ENCODE assay signal across 15 cellular contexts in genomic region chr5:163978897-163979296, GRCh38.
DNase-seq lines count a peak whose midpoint lies in the region; ATAC-seq lines count a peak whose summit lies in the region.
"Had no signal": no experiment of that assay in that cellular context is flagged by ENCODE, and none has a peak within 500 bp of the region (broad histone marks: within the 10 kb centered on the region; RNA-seq: fewer than 3 reads in every experiment).

No MANE protein-coding gene starts in this region.

- ATAC-seq in GM19043 (IDR thresholded peaks at IDR 0.05; ENCODE audit: low read depth, unreplicated experiment) (peak; percentile 75), HG03103 (IDR thresholded peaks at IDR 0.05; ENCODE audit: low read depth, unreplicated experiment) (peak; percentile 95), left lobe of liver (no peak), T-helper 17 cell (no peak), sciatic nerve (no peak), GM19023 (IDR thresholded peaks at IDR 0.05; ENCODE audit: unreplicated experiment) (no peak)
- ATAC-seq: activated naive CD4-positive, alpha-beta T cell treated with anti-CD3 and anti-CD28 coated beads, Interleukin-2, amount 50 U/mL, for 72 hours; right cardiac atrium had no signal

- no peak overlapping the region for H3K4me3 Mint-ChIP-seq in T-helper 17 cell
- H3K4me3 Mint-ChIP-seq: dendritic cell treated with granulocyte-macrophage colony-stimulating factor and Interleukin-4, amounts not matched to agents 40 ng/mL and 50 ng/mL, for 4 days had no signal

- H3K4me1 Mint-ChIP-seq in T-helper 17 cell: no peaks in the 10 kb centered on the region

- no peaks in the 10 kb centered on the region for H3K36me3 Mint-ChIP-seq in T-helper 17 cell (ENCODE audit: low read depth)
- H3K36me3 Mint-ChIP-seq: activated naive CD4-positive, alpha-beta T cell treated with anti-CD3 and anti-CD28 coated beads, Interleukin-2, amount 50 U/mL, for 72 hours had no signal

- H3K9me3 ChIP-seq in T-helper 17 cell (ENCODE audit: control insufficient read depth, low read length, poor library complexity, severe bottlenecking): no peaks in the 10 kb centered on the region
- H3K9me3 ChIP-seq: uterus had no signal

- DNase-seq in D341Med (ENCODE audit: low spot score) (peak; percentile 21), UCSD-AML1 (lab: John Stamatoyannopoulos, UW; ENCODE audit: unreplicated experiment) (peak; percentile 5), left lobe of liver (ENCODE audit: low spot score) (no peak), T-helper 17 cell (no peak), sciatic nerve (ENCODE audit: low spot score) (no peak)
- DNase-seq: H7, head of caudate nucleus, NCI-H187, right cardiac atrium, uterus had no signal

- intact Hi-C loops in sciatic nerve (cut with DNase I): no loop called here

- no peaks in the 10 kb centered on the region for H3K27me3 Mint-ChIP-seq in T-helper 17 cell
- H3K27me3 Mint-ChIP-seq: dendritic cell treated with granulocyte-macrophage colony-stimulating factor and Interleukin-4, amounts not matched to agents 40 ng/mL and 50 ng/mL, for 4 days had no signal

- no peak overlapping the region for H3K27ac Mint-ChIP-seq in T-helper 17 cell
- H3K27ac Mint-ChIP-seq: activated naive CD4-positive, alpha-beta T cell treated with anti-CD3 and anti-CD28 coated beads, Interleukin-2, amount 50 U/mL, for 72 hours; dendritic cell treated with granulocyte-macrophage colony-stimulating factor and Interleukin-4, amounts not matched to agents 40 ng/mL and 50 ng/mL, for 4 days had no signal

Comparison
In these comparisons a context has a peak if more than half of its experiments do, and no peak if none do; other contexts are left out.
1. DNase-seq: peak in D341Med (single experiment) and UCSD-AML1 (single experiment); none in left lobe of liver (single experiment), T-helper 17 cell (0 of 3) and sciatic nerve (single experiment).
2. ATAC-seq: peak in GM19043 (single experiment) and HG03103 (single experiment); none in left lobe of liver (single experiment), T-helper 17 cell (single experiment), sciatic nerve (single experiment) and GM19023 (single experiment).